ENCODE assay signal across 9 cellular contexts in genomic region chr7:129958643-129959479, GRCh38. TPM values are rescaled to one million over a fixed set of nuclear protein-coding genes. Genes with fewer than 3 reads are reported as not detected.
DNase-seq lines count a peak whose midpoint lies in the region; ATAC-seq and TF ChIP-seq lines count a peak whose summit lies in the region.
"Had no signal": no experiment of that assay in that cellular context is flagged by ENCODE, and none has a peak within 500 bp of the region (broad histone marks: within the 10 kb centered on the region; RNA-seq: fewer than 3 reads in every experiment).

No MANE protein-coding gene starts in this region.

- no peak for TF ChIP-seq CTCF in brain microvascular endothelial cell (IDR thresholded peaks at IDR 0.05; ENCODE audit: low read depth, low read length, missing control alignments)
- TF ChIP-seq CTCF in liver (IDR thresholded peaks at IDR 0.05; ENCODE audit: low read depth, low read length, missing input control): no peak
- TF ChIP-seq CTCF in coronary artery (IDR thresholded peaks at IDR 0.05): no peak

- H3K9me3 ChIP-seq in liver (ENCODE audit: control insufficient read depth in 4 of 4, low read length in 3 of 4): no peaks in the 10 kb centered on the region

- no peak overlapping the region for H3K9ac ChIP-seq in liver (ENCODE audit: low read depth in 1 of 2, low read length in 2 of 2)

- H3K27ac ChIP-seq in brain microvascular endothelial cell (peak overlapping the region; percentile 62), liver (ENCODE audit: low read depth in 1 of 2, low read length in 2 of 2) (no peak overlapping the region), coronary artery (no peak overlapping the region)

- H3K27me3 ChIP-seq in brain microvascular endothelial cell (replicated peaks) (no peaks in the 10 kb centered on the region), liver (ENCODE audit: control insufficient read depth in 4 of 4, insufficient read depth in 4 of 4, low read length in 3 of 4) (no peaks in the 10 kb centered on the region)

- no peaks in the 10 kb centered on the region for H3K4me1 ChIP-seq in liver (ENCODE audit: control insufficient read depth in 4 of 4, insufficient read depth in 4 of 4, low read length in 3 of 4)

- WGBS in liver: 49% methylated on average over 9 of the region's 9 CpGs

- H3K4me3 ChIP-seq in brain microvascular endothelial cell (ENCODE audit: low read depth, low read length) (no peak overlapping the region), liver (ENCODE audit: low read depth in 1 of 3, low read length in 3 of 3) (no peak overlapping the region), coronary artery (no peak overlapping the region)

- TF ChIP-seq RAD21 in liver (IDR thresholded peaks at IDR 0.05): peak in 1 of 2 donors; percentile 25

- in situ Hi-C loops in brain microvascular endothelial cell (cut with HindIII; ENCODE audit: low pct_ligation_motif_present, low sequenced_read_pairs): no loop called here
- in situ Hi-C loops in G401 (cut with HindIII; ENCODE audit: low sequenced_read_pairs): no loop called here

- DNase-seq in A172 (ENCODE audit: low spot score): peak; percentile 86
- DNase-seq in Kasumi-1 (lab: John Stamatoyannopoulos, UW): peak; percentile 15 to 16
- peak; percentile 89 for DNase-seq in brain microvascular endothelial cell
- DNase-seq in activated CD8-positive, alpha-beta memory T cell treated with anti-CD3 and anti-CD28 coated beads, Interleukin-2, amount 50 U/mL, for 4 hours: no peak
- no peak for DNase-seq in coronary artery (ENCODE audit: low spot score)
- no peak for DNase-seq in G401 (ENCODE audit: low spot score)
- DNase-seq: immature natural killer cell had no signal

- H3K36me3 ChIP-seq in brain microvascular endothelial cell (replicated peaks) (no peaks in the 10 kb centered on the region), liver (ENCODE audit: control insufficient read depth in 4 of 4, insufficient read depth in 3 of 4, low read depth in 1 of 4, low read length in 3 of 4) (no peaks in the 10 kb centered on the region)

- no peak for ATAC-seq in HG03354 (IDR thresholded peaks at IDR 0.05; ENCODE audit: poor library complexity, severe bottlenecking, unreplicated experiment)

TF ChIP-seq in liver, 16 proteins besides CTCF, POLR2A, EP300 and RAD21:
- TF ChIP-seq GABPA (IDR thresholded peaks at IDR 0.05 in 1 of 2, conservative IDR thresholded peaks at IDR 0.05 in 1 of 2) (no peak), ATF3 (IDR thresholded peaks at IDR 0.05) (peak; percentile 49), JUND (IDR thresholded peaks at IDR 0.05) (peak; percentile 29 to 81), SP1 (IDR thresholded peaks at IDR 0.05) (peak; percentile 35), RXRA (IDR thresholded peaks at IDR 0.05) (peak in 1 of 2 donors; percentile 27), HNF4A (conservative IDR thresholded peaks at IDR 0.05) (peak in 1 of 2 donors; percentile 8), FOXA2 (IDR thresholded peaks at IDR 0.05) (no peak)

RNA-seq across cellular contexts. Expression of gene UBE2H, which starts 6.1 kb away (rescaled TPM):
- total RNA-seq in A172 (2014; rRNA removed; shearing (Covaris generic)): 77.7 and 94.8 TPM in 2 replicates
- total RNA-seq in liver: 10 to 100 TPM; 35.1 to 84.2 TPM
- 10 to 100 TPM; 11.9 to 12.3 TPM for polyA plus RNA-seq in liver
- 34.0 and 49.3 TPM in 2 replicates for total RNA-seq in G401 (2014; rRNA removed; shearing (Covaris generic))

Comparison
In these comparisons a context has a peak if more than half of its experiments do, and no peak if none do; other contexts are left out.
1. DNase-seq: peak in A172 (single experiment), Kasumi-1 (2 of 2) and brain microvascular endothelial cell (single experiment); none in activated CD8-positive, alpha-beta memory T cell treated with anti-CD3 and anti-CD28 coated beads, Interleukin-2, amount 50 U/mL, for 4 hours (single experiment), coronary artery (single experiment) and G401 (single experiment).